8 cellular contexts compared by ENCODE assay signal in genomic region chr2:190407662-190408537, GRCh38. TPM values are rescaled to one million over a fixed set of nuclear protein-coding genes. Genes with fewer than 3 reads are reported as not detected.
DNase-seq lines count a peak whose midpoint lies in the region; ATAC-seq and TF ChIP-seq lines count a peak whose summit lies in the region.

MFSD6 (plus strand) TSS chr2:190408355; CDS start chr2:190436030, 27,675 bp downstream.

- H3K9me3 ChIP-seq in AG04450 (ENCODE audit: control insufficient read depth, insufficient read depth, low read length): no peaks in the 10 kb centered on the region
- H3K9me3 ChIP-seq in Peyer's patch: no peaks in the 10 kb centered on the region

- no peak for DNase-seq in AG04450 (ENCODE audit: low read depth, low spot score)
- DNase-seq in Peyer's patch: peak; percentile 66 to 87 (median 79)
- DNase-seq in activated T-helper 9 cell treated with anti-CD3 and anti-CD28 coated beads, Interleukin-2, amount 50 U/mL, for 16 hours (ENCODE audit: low read depth): peak; percentile 43
- peak; percentile 69 for DNase-seq in germinal center (ENCODE audit: low spot score)
- peak; percentile 52 for DNase-seq in occipital lobe (lab: John Stamatoyannopoulos, UW)

- peak within 1 kb of the TSS; percentile 60 for H3K4me3 ChIP-seq in AG04450 (ENCODE audit: low read depth, low read length)
- H3K4me3 ChIP-seq in Peyer's patch: peak within 1 kb of the TSS; percentile 75 to 98 (median 88)

- POLR2A ChIA-PET in AG04450 (lab: Yijun Ruan, JAX): interaction anchor here (0.6 kb wide), 2 partner anchors 146 to 711 kb away, joined by 3 to 4 read pairs; no protein-coding TSS in a partner anchor

- CTCF ChIA-PET in AG04450 (lab: Charles Lee): interaction anchor here (0.5 to 1.0 kb wide), 2 partner anchors 8 to 14 kb away, joined by 3 read pairs; no protein-coding TSS in a partner anchor

- H3K27me3 ChIP-seq in AG04450 (ENCODE audit: control insufficient read depth, insufficient read depth, low read length): peaks cover 24% of the 10 kb centered on the region
- no peaks in the 10 kb centered on the region for H3K27me3 ChIP-seq in Peyer's patch

- TF ChIP-seq CTCF in AG04450 (IDR thresholded peaks at IDR 0.05; ENCODE audit: low read depth, low read length) (no peak), Peyer's patch (IDR thresholded peaks at IDR 0.05) (peak in 3 of 6 experiments; percentile 29 to 34 (median 33))

- peaks cover 0 to 18% (median 4%) of the 10 kb centered on the region in 4 donors for H3K4me1 ChIP-seq in Peyer's patch

- ATAC-seq in GM18873 (IDR thresholded peaks at IDR 0.05; ENCODE audit: low FRiP score, unreplicated experiment): peak; percentile 33
- peak; percentile 45 for ATAC-seq in HG03139 (IDR thresholded peaks at IDR 0.05; ENCODE audit: unreplicated experiment)

- H3K27ac ChIP-seq in AG04450 (ENCODE audit: low read depth, low read length) (no peak within 1 kb of the TSS), Peyer's patch (peak within 1 kb of the TSS; percentile 92 to 99 (median 94)), temporal lobe (ENCODE audit: low read depth, low read length) (peak within 1 kb of the TSS; percentile 97)

- no peaks in the 10 kb centered on the region for H3K36me3 ChIP-seq in Peyer's patch

- TF ChIP-seq POLR2A in Peyer's patch (IDR thresholded peaks at IDR 0.05): peak; percentile 42 to 58

RNA-seq across cellular contexts. Expression of gene MFSD6, which starts in this region (rescaled TPM):
- polyA plus RNA-seq in AG04450 (2011; rRNA removed): 12.0 and 12.9 TPM in 2 replicates
- polyA minus RNA-seq in AG04450 (2011; rRNA and poly(A)+ RNA removed): 16.6 and 22.0 TPM in 2 replicates
- total RNA-seq in Peyer's patch: 100 to 1,000 TPM in 3 of 4 donors, 10 to 100 TPM in 1; 40.4 to 184 (median 119) TPM
- 45.1 TPM for total RNA-seq in occipital lobe
- 33.4 TPM for total RNA-seq in temporal lobe
